In the genomic region with DNA sequence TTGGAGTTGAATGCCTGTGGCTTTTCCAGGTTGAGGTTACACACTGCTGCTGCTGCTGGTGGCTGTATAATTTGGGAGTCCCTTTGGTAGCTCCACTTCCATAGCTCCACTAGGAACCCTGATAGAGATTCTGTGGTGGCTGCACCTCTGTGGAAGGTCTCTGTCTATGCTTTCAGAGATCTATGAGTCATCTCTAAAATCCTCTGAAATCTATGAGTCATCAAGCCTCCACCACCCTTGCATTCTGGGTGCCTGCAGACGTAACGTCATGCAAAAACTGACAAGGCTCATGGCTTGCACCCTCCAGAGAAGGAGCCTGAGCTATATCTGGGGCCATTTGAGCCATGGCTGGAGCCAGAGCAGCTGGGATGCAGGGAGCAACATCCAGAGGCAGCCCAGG, we compare ENCODE assay signal across 8 cellular contexts.
DNase-seq lines count a peak whose midpoint lies in the region; ATAC-seq and TF ChIP-seq lines count a peak whose summit lies in the region.

No MANE protein-coding gene starts in this region.

- TF ChIP-seq CTCF in GM13976 (IDR thresholded peaks at IDR 0.05; ENCODE audit: borderline replicate concordance, control extremely low read depth, extremely low read depth, insufficient read depth, missing control alignments) (no peak), transverse colon (IDR thresholded peaks at IDR 0.05) (no peak)

- H3K4me1 ChIP-seq in naive thymus-derived CD4-positive, alpha-beta T cell (ENCODE audit: control insufficient read depth in 2 of 2, insufficient read depth in 2 of 2, low read length in 2 of 2) = peaks cover 11 to 22% of the 10 kb centered on the region in 2 donors
- H3K4me1 ChIP-seq in transverse colon = no peaks in the 10 kb centered on the region

- intact Hi-C loops in naive thymus-derived CD4-positive, alpha-beta T cell (cut with micrococcal nuclease) = no loop called here
- intact Hi-C loops in transverse colon (cut with DNase I; ENCODE audit: low total_unique reads) = no loop called here

- H3K4me3 ChIP-seq in naive thymus-derived CD4-positive, alpha-beta T cell (ENCODE audit: low read length) = no peak overlapping the region
- H3K4me3 ChIP-seq in transverse colon = no peak overlapping the region

- no peak for TF ChIP-seq POLR2A in transverse colon (IDR thresholded peaks at IDR 0.05)

- H3K27me3 Mint-ChIP-seq in naive thymus-derived CD4-positive, alpha-beta T cell = no peaks in the 10 kb centered on the region

- 56% methylated on average over 2 of the region's 2 CpGs; no CpG with 5 or more reads in 1 of the 2 donors for WGBS in transverse colon (ENCODE audit: low coverage in 1 of 2), 2 donors

- peaks cover 7 to 52% (median 25%) of the 10 kb centered on the region in 11 donors for H3K9me3 Mint-ChIP-seq in naive thymus-derived CD4-positive, alpha-beta T cell

- H3K4me1 Mint-ChIP-seq in naive thymus-derived CD4-positive, alpha-beta T cell = peaks cover 18 to 79% (median 64%) of the 10 kb centered on the region in 7 donors

- ATAC-seq in HG02678 (IDR thresholded peaks at IDR 0.05; ENCODE audit: unreplicated experiment) (peak; percentile 54), HG03025 (IDR thresholded peaks at IDR 0.05; ENCODE audit: low FRiP score, unreplicated experiment) (no peak)
- peak; percentile 12 for ATAC-seq in naive thymus-derived CD4-positive, alpha-beta T cell

- H3K36me3 Mint-ChIP-seq in naive thymus-derived CD4-positive, alpha-beta T cell = peaks cover 0 to 73% (median 25%) of the 10 kb centered on the region in 5 donors

- DNase-seq in GM13976 (ENCODE audit: low spot score) (peak; percentile 23), transverse colon (no peak), HuH-7.5 (ENCODE audit: low spot score) (no peak), DMS114 treated with DMSO at 0.1 percent for 48 hours (lab: John Stamatoyannopoulos, UW; ENCODE audit: unreplicated experiment) (no peak)
- DNase-seq in activated CD4-positive, alpha-beta T cell treated with anti-CD3 and anti-CD28 coated beads for 4 hours = peak; percentile 28 to 41
- peak in 1 of 9 donors; percentile 47 for DNase-seq in naive thymus-derived CD4-positive, alpha-beta T cell

- no peak overlapping the region for H3K27ac ChIP-seq in naive thymus-derived CD4-positive, alpha-beta T cell (ENCODE audit: low read depth, low read length)
- H3K27ac ChIP-seq in transverse colon = no peak overlapping the region

- CTCF ChIA-PET in naive thymus-derived CD4-positive, alpha-beta T cell (lab: Charles Lee) = no interaction called here

- POLR2A ChIA-PET in naive thymus-derived CD4-positive, alpha-beta T cell (lab: Charles Lee) = interaction anchor here (0.5 to 1.5 kb wide), 5 partner anchors 11 to 160 kb away, joined by 3 to 5 read pairs (median 3); no protein-coding TSS in a partner anchor

- no peaks in the 10 kb centered on the region for H3K27me3 ChIP-seq in naive thymus-derived CD4-positive, alpha-beta T cell (ENCODE audit: control insufficient read depth in 2 of 2, insufficient read depth in 2 of 2, low read length in 2 of 2)
- no peaks in the 10 kb centered on the region for H3K27me3 ChIP-seq in transverse colon

- peak overlapping the region in 2 of 10 donors; percentile 54 to 55 for H3K4me3 Mint-ChIP-seq in naive thymus-derived CD4-positive, alpha-beta T cell

- peak overlapping the region in 3 of 9 donors; percentile 60 to 82 (median 73) for H3K27ac Mint-ChIP-seq in naive thymus-derived CD4-positive, alpha-beta T cell

- H3K9me3 ChIP-seq in naive thymus-derived CD4-positive, alpha-beta T cell (ENCODE audit: control insufficient read depth in 2 of 3, low read length in 3 of 3) = peaks cover 0 to 7% (median 0%) of the 10 kb centered on the region in 3 experiments
- H3K9me3 ChIP-seq in transverse colon = peaks cover 0 to 8% of the 10 kb centered on the region in 2 donors

- in situ Hi-C loops in GM13976 (cut with MboI; ENCODE audit: low sequenced_read_pairs, unreplicated experiment) (no loop called here), transverse colon (cut with MboI; ENCODE audit: low pct_ligation_motif_present in 1 of 4, low pct_unique_long_range_greater_than_20kb in 1 of 4, low sequenced_read_pairs in 3 of 4) (no loop called here)

- TF ChIP-seq EP300 in transverse colon (IDR thresholded peaks at IDR 0.05; ENCODE audit: low read depth) = no peak

- H3K36me3 ChIP-seq in naive thymus-derived CD4-positive, alpha-beta T cell (ENCODE audit: control insufficient read depth in 2 of 3, insufficient read depth in 3 of 3, low read length in 3 of 3) = no peaks in the 10 kb centered on the region
- no peaks in the 10 kb centered on the region for H3K36me3 ChIP-seq in transverse colon

Comparison
In these comparisons a context has a peak if more than half of its experiments do, and no peak if none do; other contexts are left out.
1. DNase-seq: peak in GM13976 (single experiment) and activated CD4-positive, alpha-beta T cell treated with anti-CD3 and anti-CD28 coated beads for 4 hours (2 of 2); none in transverse colon (single experiment), HuH-7.5 (single experiment) and DMS114 treated with DMSO at 0.1 percent for 48 hours (single experiment).